8 cellular contexts compared by ENCODE assay signal in the genomic region with DNA sequence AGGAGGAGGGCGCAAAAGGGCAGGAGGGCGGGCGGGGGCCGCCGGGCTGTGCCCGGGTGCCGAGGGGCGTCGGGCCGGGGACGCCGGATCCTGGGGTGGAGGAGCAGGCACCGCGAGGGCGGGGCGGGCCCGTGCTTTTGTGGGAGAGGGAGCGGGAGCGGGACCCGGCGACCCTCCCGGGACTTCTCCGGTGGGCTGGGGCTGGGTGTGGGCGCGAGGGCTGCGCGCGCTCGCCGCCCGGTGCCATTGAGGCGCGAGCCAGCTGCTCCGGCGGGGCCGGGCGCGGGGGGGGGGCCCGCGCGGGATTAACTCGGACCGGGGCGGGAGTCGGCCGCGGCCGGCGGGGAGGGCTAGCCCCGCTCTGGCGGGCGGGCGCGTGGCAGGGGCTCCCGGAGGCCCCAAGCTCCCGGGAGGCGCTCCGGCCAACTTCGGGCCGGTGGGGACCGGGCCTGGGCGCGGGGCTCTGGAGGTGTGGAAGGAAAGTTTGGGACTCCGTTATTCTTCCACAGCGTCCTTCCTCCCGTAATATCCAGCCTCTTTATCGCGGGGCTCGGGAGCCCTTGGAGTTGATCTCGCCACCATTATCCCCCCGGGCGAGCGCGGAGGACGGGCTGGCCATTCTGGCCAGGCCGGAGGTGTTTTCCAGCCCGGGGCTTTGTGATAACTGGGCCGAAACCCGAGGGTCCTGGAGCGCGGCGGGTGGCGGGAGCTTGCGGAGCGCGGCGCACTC. TPM values are rescaled to one million over a fixed set of nuclear protein-coding genes. Genes with fewer than 3 reads are reported as not detected.
DNase-seq lines count a peak whose midpoint lies in the region; ATAC-seq, FAIRE-seq and TF ChIP-seq lines count a peak whose summit lies in the region.

No MANE protein-coding gene starts in this region.

- FAIRE-seq in K562 (lab: Jason Lieb, UNC) (no peak), HepG2 (lab: Jason Lieb, UNC) (no peak)

- H4K20me1 ChIP-seq in K562 (replicated peaks; ENCODE audit: control insufficient read depth, insufficient read depth, low read length) (no peaks in the 10 kb centered on the region), HepG2 (ENCODE audit: insufficient read depth, low read length) (no peaks in the 10 kb centered on the region)

- H3K79me2 ChIP-seq in K562 (ENCODE audit: control insufficient read depth, insufficient read depth, low read length) (no peaks in the 10 kb centered on the region), HepG2 (ENCODE audit: insufficient read depth, low read length) (no peaks in the 10 kb centered on the region)

- peak overlapping the region; percentile 15; the same call in 1 of the 2 replicates for H3K4me3 ChIP-seq in K562
- H3K4me3 ChIP-seq in HepG2 (replicated peaks in 1 of 3; ENCODE audit: insufficient read depth in 1 of 3, low read depth in 2 of 3, low read length in 3 of 3) = peak overlapping the region in 1 of 3 experiments; percentile 52; a peak in 1 of 6 replicates
- H3K4me3 ChIP-seq in testis = peak overlapping the region; percentile 55

- no peaks in the 10 kb centered on the region for H3K9me1 ChIP-seq in K562 (ENCODE audit: control insufficient read depth, insufficient read depth, low read length)

- ATAC-seq in K562 (no peak), HepG2 (no peak), HG03280 (IDR thresholded peaks at IDR 0.05; ENCODE audit: unreplicated experiment) (no peak), HG03095 (IDR thresholded peaks at IDR 0.05; ENCODE audit: unreplicated experiment) (no peak)

- H3K27ac ChIP-seq in K562 (ENCODE audit: extremely low read depth, low read depth, low read length) (no peak overlapping the region), HepG2 (ENCODE audit: extremely low read length, insufficient read depth, low read length) (no peak overlapping the region), testis (peak overlapping the region; percentile 20 to 56)

- H3K27me3 ChIP-seq in K562 (ENCODE audit: control insufficient read depth in 2 of 2, insufficient read depth in 2 of 2, low read length in 2 of 2) = peaks cover 37 to 46% of the 10 kb centered on the region in 2 experiments
- peaks cover 9 to 55% of the 10 kb centered on the region in 2 experiments; a peak in 4 of 5 replicates for H3K27me3 ChIP-seq in HepG2 (ENCODE audit: control insufficient read depth in 1 of 2, insufficient read depth in 2 of 2, low read length in 2 of 2)
- no peaks in the 10 kb centered on the region for H3K27me3 ChIP-seq in testis

- intact Hi-C loops in K562 (cut with micrococcal nuclease) = no loop called here
- intact Hi-C loops in HepG2 (cut with micrococcal nuclease; ENCODE audit: unreplicated experiment) = no loop called here
- intact Hi-C loops in testis (cut with DNase I; ENCODE audit: low total_unique reads) = no loop called here

- BruUV-seq in K562 (replicated peaks; lab: Mats Ljungman, UMichigan) (no TSS peak), HepG2 (replicated peaks; lab: Mats Ljungman, UMichigan) (no TSS peak)

- H3K9ac ChIP-seq in K562 (ENCODE audit: insufficient read depth in 1 of 2, low read depth in 2 of 2, low read length in 2 of 2) (no peak overlapping the region), HepG2 (ENCODE audit: insufficient read depth, low read depth, low read length) (no peak overlapping the region)

- peaks cover 0 to 16% of the 10 kb centered on the region in 2 experiments; a peak in 3 of 5 replicates for H3K4me1 ChIP-seq in K562 (replicated peaks in 1 of 2; ENCODE audit: control insufficient read depth in 2 of 2, insufficient read depth in 2 of 2, low read length in 2 of 2)
- H3K4me1 ChIP-seq in HepG2 (ENCODE audit: insufficient read depth, low read length) = peaks cover 9% of the 10 kb centered on the region; the same call in 1 of the 2 replicates
- H3K4me1 ChIP-seq in testis = peaks cover 9% of the 10 kb centered on the region

- TF ChIP-seq CTCF in K562 (IDR thresholded peaks at IDR 0.05 in 2 of 3, conservative IDR thresholded peaks at IDR 0.05 in 1 of 3; ENCODE audit: insufficient read depth in 2 of 3, low read depth in 1 of 3, low read length in 3 of 3) = no peak
- no peak for TF ChIP-seq CTCF in HepG2 (CRISPR knock-in tag; IDR thresholded peaks at IDR 0.05)
- no peak for TF ChIP-seq CTCF in testis (IDR thresholded peaks at IDR 0.05)

- DNase-seq in NCI-H748 (lab: John Stamatoyannopoulos, UW; ENCODE audit: unreplicated experiment) (peak; percentile 36), NCI-H748 treated with DMSO at 0.1 percent for 48 hours (lab: John Stamatoyannopoulos, UW) (no peak), K562 (ENCODE audit: extremely low read depth in 1 of 4, low spot score in 3 of 4) (no peak), HepG2 (ENCODE audit: low spot score) (no peak), testis (peak; percentile 15), DMS79 treated with DMSO at 0.1 percent for 48 hours (lab: John Stamatoyannopoulos, UW) (no peak)

- no peak for TF ChIP-seq EP300 in K562 (IDR thresholded peaks at IDR 0.05; ENCODE audit: low read length)
- no peak for TF ChIP-seq EP300 in HepG2 (IDR thresholded peaks at IDR 0.05; ENCODE audit: low read depth in 2 of 2, low read length in 2 of 2)
- no peak for TF ChIP-seq EP300 in HepG2 (CRISPR knock-in tag; IDR thresholded peaks at IDR 0.05; ENCODE audit: borderline replicate concordance)

- H3K36me3 ChIP-seq in K562 (ENCODE audit: control insufficient read depth, insufficient read depth, low read length) (no peaks in the 10 kb centered on the region), HepG2 (replicated peaks in 1 of 2; ENCODE audit: control insufficient read depth in 1 of 2, insufficient read depth in 2 of 2, low read length in 2 of 2) (no peaks in the 10 kb centered on the region), testis (ENCODE audit: low read depth, missing control alignments) (no peaks in the 10 kb centered on the region)

- in situ Hi-C loops in K562 (cut with MboI) = no loop called here
- in situ Hi-C loops in HepG2 (cut with HindIII; ENCODE audit: extremely low pct_ligation_motif_present, low pct_unique_long_range_greater_than_20kb) = no loop called here

- H3K9me3 ChIP-seq in K562 (replicated peaks; ENCODE audit: control insufficient read depth, insufficient read depth, low read depth, low read length) = no peaks in the 10 kb centered on the region
- H3K9me3 ChIP-seq in HepG2 (ENCODE audit: low read length) = no peaks in the 10 kb centered on the region
- H3K9me3 ChIP-seq in testis = no peaks in the 10 kb centered on the region

- POLR2A ChIA-PET in K562 (lab: Yijun Ruan, JAX) (no interaction called here), HepG2 (lab: Yijun Ruan, JAX) (no interaction called here)

- TF ChIP-seq RAD21 in K562 (CRISPR knock-in tag; conservative IDR thresholded peaks at IDR 0.05 in 1 of 2, IDR thresholded peaks at IDR 0.05 in 1 of 2) (no peak), HepG2 (CRISPR knock-in tag; IDR thresholded peaks at IDR 0.05) (no peak)

- CTCF ChIA-PET in K562 (lab: Yijun Ruan, JAX; ENCODE audit: low intra/inter-chr PET ratio) (no interaction called here), HepG2 (lab: Yijun Ruan, JAX; ENCODE audit: low intra/inter-chr PET ratio, low total read pairs) (no interaction called here)

- 50% methylated on average over 33 of the region's 87 CpGs for WGBS in K562 (ENCODE audit: insufficient coverage, low coverage, missing lambda C conversion rate)
- 63% methylated on average over 10 of the region's 87 CpGs for WGBS in HepG2 (ENCODE audit: low lambda C conversion rate)
- WGBS in testis, 2 donors = 1% methylated on average over 23 to 55 of the region's 87 CpGs

- H3K4me2 ChIP-seq in K562 (ENCODE audit: insufficient read depth, low read length) = no peak overlapping the region
- H3K4me2 ChIP-seq in HepG2 (ENCODE audit: low read depth, low read length) = peak overlapping the region; percentile 51

- TF ChIP-seq POLR2A in K562 (conservative IDR thresholded peaks at IDR 0.05) = no peak
- no peak for TF ChIP-seq POLR2A in HepG2 (IDR thresholded peaks at IDR 0.05; ENCODE audit: insufficient read depth in 1 of 2, low read depth in 2 of 2, low read length in 2 of 2)
- TF ChIP-seq POLR2A in testis (IDR thresholded peaks at IDR 0.05) = no peak

- H2AFZ ChIP-seq in K562 (ENCODE audit: low read depth, low read length) (no peak overlapping the region), HepG2 (ENCODE audit: low read length) (no peak overlapping the region)

RNA-seq across cellular contexts. Expression of a gene that starts 0.9 kb away (rescaled TPM):
- total RNA-seq in K562 (2011; cell fraction: chromatin; rRNA removed; ENCODE audit: low replicate concordance) = 0.53 and 0.76 TPM in 2 replicates
- 0.26 and 0.67 TPM in 2 replicates for total RNA-seq in K562 (2011; cell fraction: nucleolus; rRNA removed)
- total RNA-seq in K562 (2011; cell fraction: nucleoplasm; rRNA removed) = 0.51 and 0.69 TPM in 2 replicates
- total RNA-seq in K562 (2014; rRNA removed) (0.27 and 0.37 TPM in 2 replicates), K562 (2014; rRNA removed; fragmentation: Illumina TruSeq; extraction: Trizol) (0.25 and 0.26 TPM in 2 replicates), K562 (2015; rRNA removed; fragmentation: Illumina TruSeq; extraction: Trizol) (0.22 and 0.23 TPM in 2 replicates), K562 (2021) (0.76 and 1.00 TPM in 2 replicates), HepG2 (2016; rRNA removed; fragmentation: Illumina TruSeq; extraction: Trizol) (not detected in 2 replicates), testis (10 to 100 TPM; 16.8 to 18.7 TPM)
- polyA plus RNA-seq in K562 (2011; rRNA removed) (0.04 and 0.36 TPM in 2 replicates), K562 (2014; fragmentation: Illumina TruSeq; extraction: Trizol) (0.27 and 0.28 TPM in 2 replicates), K562 (2014; fragmentation: Nextera tagmentation; extraction: Ambion mirVana) (under 1 TPM; 0.01 to 0.13 TPM), K562 (2014; rRNA removed) (0.28 and 0.36 TPM in 2 replicates), HepG2 (2011; rRNA removed) (0.01 TPM in 1 of 2 replicates, not detected in the other), testis (ENCODE audit: insufficient read depth, low read depth, low replicate concordance) (7.1 TPM)
- polyA plus RNA-seq in K562 (2011; cell fraction: cytosol; rRNA removed) = 0.03 and 0.21 TPM in 2 replicates
- 0.04 and 0.50 TPM in 2 replicates for polyA plus RNA-seq in K562 (2011; cell fraction: nucleus; rRNA removed)
- 0.26 and 0.35 TPM in 2 replicates for polyA plus RNA-seq in K562 (2012)
- 0.06 and 0.35 TPM in 2 replicates for polyA minus RNA-seq in K562 (2011; rRNA and poly(A)+ RNA removed)
- polyA minus RNA-seq in K562 (2011; cell fraction: cytosol; rRNA and poly(A)+ RNA removed) = 0.57 TPM in 1 of 2 replicates, not detected in the other
- polyA minus RNA-seq in K562 (2011; cell fraction: nucleus; rRNA and poly(A)+ RNA removed) = 0.11 and 0.40 TPM in 2 replicates
- total RNA-seq in HepG2 (2016; cell fraction: cytosol; rRNA removed; fragmentation: Illumina TruSeq; extraction: Trizol; ENCODE audit: low read depth) = not detected in 2 replicates
- not detected in 2 replicates for total RNA-seq in HepG2 (2016; cell fraction: insoluble cytoplasmic fraction; rRNA removed; fragmentation: Illumina TruSeq; extraction: Trizol)
- not detected in 2 replicates for total RNA-seq in HepG2 (2016; cell fraction: membrane; rRNA removed; fragmentation: Illumina TruSeq; extraction: Trizol)
- not detected in 2 replicates for total RNA-seq in HepG2 (2016; cell fraction: nucleus; rRNA removed; fragmentation: Illumina TruSeq; extraction: Trizol)
- not detected in 2 replicates for polyA plus RNA-seq in HepG2 (2011; cell fraction: cytosol; rRNA removed)
- polyA plus RNA-seq in HepG2 (2011; cell fraction: nucleus; rRNA removed) = 0.03 and 0.05 TPM in 2 replicates
- not detected in 2 replicates for polyA plus RNA-seq in HepG2 (2012)
- polyA plus RNA-seq in HepG2 (2016; cell fraction: cytosol; fragmentation: Illumina TruSeq; extraction: Trizol; ENCODE audit: low read depth) = not detected in 2 replicates
- not detected in 2 replicates for polyA plus RNA-seq in HepG2 (2016; cell fraction: insoluble cytoplasmic fraction; fragmentation: Illumina TruSeq; extraction: Trizol; ENCODE audit: low read depth)
- polyA plus RNA-seq in HepG2 (2016; cell fraction: membrane; fragmentation: Illumina TruSeq; extraction: Trizol; ENCODE audit: low read depth) = not detected in 2 replicates
- not detected in 2 replicates for polyA plus RNA-seq in HepG2 (2016; cell fraction: nucleus; fragmentation: Illumina TruSeq; extraction: Trizol; ENCODE audit: insufficient read depth, low read depth)
- 0.02 and 0.04 TPM in 2 replicates for polyA minus RNA-seq in HepG2 (2011; rRNA and poly(A)+ RNA removed; ENCODE audit: low replicate concordance)
- not detected in 2 replicates for polyA minus RNA-seq in HepG2 (2011; cell fraction: cytosol; rRNA and poly(A)+ RNA removed)
- not detected in 2 replicates for polyA minus RNA-seq in HepG2 (2011; cell fraction: nucleus; rRNA and poly(A)+ RNA removed)

Comparison
In these comparisons a context has a peak if more than half of its experiments do, and no peak if none do; other contexts are left out.
1. DNase-seq: peak in NCI-H748 (single experiment) and testis (single experiment); none in NCI-H748 treated with DMSO at 0.1 percent for 48 hours (single experiment), K562 (0 of 4), HepG2 (single experiment) and DMS79 treated with DMSO at 0.1 percent for 48 hours (single experiment).
2. H3K27ac ChIP-seq: peak in testis (2 of 2); none in K562 (single experiment) and HepG2 (single experiment).
3. RNA of a gene that starts 0.9 kb away (total RNA-seq): 16.8 to 18.7 TPM in testis; 0.22 to 1.00 TPM in K562 and not detected in HepG2; every median in the first group is over 4 times any median in the second.